ENCODE assay signal across 10 cellular contexts in the genomic region with DNA sequence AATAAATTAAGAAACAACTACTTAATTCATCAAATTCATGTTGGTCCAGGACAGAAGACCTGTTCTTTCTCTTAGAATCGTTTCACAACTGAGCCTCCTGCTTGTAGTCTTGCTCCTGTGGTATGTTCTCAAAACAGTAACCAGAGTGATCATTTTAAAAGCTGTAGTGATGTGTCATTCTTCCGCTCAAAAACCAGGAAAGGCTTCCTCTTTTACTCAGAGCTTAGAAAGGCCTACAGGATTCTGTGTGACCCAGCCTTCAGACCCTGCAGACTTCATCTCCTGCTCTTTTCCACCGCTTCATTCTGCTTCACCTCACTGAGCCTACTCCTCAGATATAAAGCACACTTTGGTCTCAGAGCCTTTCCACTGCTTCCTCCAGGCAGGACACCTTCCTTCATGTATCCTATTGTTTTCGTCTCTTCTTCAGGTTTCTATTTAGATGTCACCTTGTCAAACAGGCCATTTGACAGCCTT. TPM values are rescaled to one million over a fixed set of nuclear protein-coding genes. Genes with fewer than 3 reads are reported as not detected.
A peak's percentile ranks its signal among the peaks of the same experiment; 100 is the strongest.
DNase-seq lines count a peak whose midpoint lies in the region; ATAC-seq and TF ChIP-seq lines count a peak whose summit lies in the region.
"Had no signal": no experiment of that assay in that cellular context is flagged by ENCODE, and none has a peak within 500 bp of the region (broad histone marks: within the 10 kb centered on the region; RNA-seq: fewer than 3 reads in every experiment).

No MANE protein-coding gene starts in this region.

- no peak overlapping the region for H3K4me3 Mint-ChIP-seq in MCF 10A (ENCODE audit: unreplicated experiment)
- H3K4me3 Mint-ChIP-seq in T-helper 1 cell treated with Interleukin-12 subunit alpha and Interleukin-12 subunit beta and Interleukin-4 antibody, amounts not matched to agents 30 μg/mL and 1 μg/mL, for 36 hours = peak overlapping the region; percentile 68
- H3K4me3 Mint-ChIP-seq in progenitor cell of endocrine pancreas (ENCODE audit: low read depth) = no peak overlapping the region

- H3K4me3 ChIP-seq in breast epithelium (no peak overlapping the region), gastroesophageal sphincter (no peak overlapping the region), transverse colon (no peak overlapping the region)
- H3K4me3 ChIP-seq: lower lobe of right lung had no signal

- H3K9me3 Mint-ChIP-seq in MCF 10A (ENCODE audit: unreplicated experiment) = no peaks in the 10 kb centered on the region
- peaks cover 11% of the 10 kb centered on the region for H3K9me3 Mint-ChIP-seq in T-helper 1 cell treated with Interleukin-12 subunit alpha and Interleukin-12 subunit beta and Interleukin-4 antibody, amounts not matched to agents 30 μg/mL and 1 μg/mL, for 36 hours
- peaks cover 8% of the 10 kb centered on the region for H3K9me3 Mint-ChIP-seq in progenitor cell of endocrine pancreas (ENCODE audit: low read depth)

- TF ChIP-seq CTCF in breast epithelium (IDR thresholded peaks at IDR 0.05) (no peak), MCF 10A (IDR thresholded peaks at IDR 0.05; ENCODE audit: unreplicated experiment) (no peak), gastroesophageal sphincter (IDR thresholded peaks at IDR 0.05) (no peak), transverse colon (IDR thresholded peaks at IDR 0.05) (no peak), progenitor cell of endocrine pancreas (IDR thresholded peaks at IDR 0.05; ENCODE audit: unreplicated experiment) (no peak)

- CTCF ChIA-PET in MCF 10A (lab: Yijun Ruan, JAX) = interaction anchor here (0.6 kb wide), 1 partner anchor 85 kb away, joined by 3 read pairs; no protein-coding TSS in a partner anchor

- no peaks in the 10 kb centered on the region for H3K4me1 ChIP-seq in breast epithelium
- H3K4me1 ChIP-seq in gastroesophageal sphincter = peaks cover 0 to 12% (median 0%) of the 10 kb centered on the region in 3 donors
- H3K4me1 ChIP-seq in transverse colon = peaks cover 0 to 7% (median 0%) of the 10 kb centered on the region in 4 donors

- intact Hi-C loops in breast epithelium (cut with DNase I; ENCODE audit: low total_unique reads) = no loop called here
- intact Hi-C loops in MCF 10A (cut with micrococcal nuclease) = no loop called here
- intact Hi-C loops in transverse colon (cut with DNase I; ENCODE audit: low total_unique reads) = no loop called here

- no peak for DNase-seq in breast epithelium (ENCODE audit: low spot score in 2 of 2)
- no peak for DNase-seq in MCF 10A (ENCODE audit: unreplicated experiment)
- no peak for DNase-seq in transverse colon
- DNase-seq in progenitor cell of endocrine pancreas (ENCODE audit: low spot score, unreplicated experiment) = no peak
- no peak for DNase-seq in NCI-H1048 (lab: John Stamatoyannopoulos, UW)
- DNase-seq: lower lobe of right lung had no signal

- H3K9me3 ChIP-seq in breast epithelium = no peaks in the 10 kb centered on the region
- H3K9me3 ChIP-seq in gastroesophageal sphincter = peaks cover 0 to 8% (median 0%) of the 10 kb centered on the region in 3 donors
- no peaks in the 10 kb centered on the region for H3K9me3 ChIP-seq in transverse colon
- H3K9me3 ChIP-seq: lower lobe of right lung had no signal

- POLR2A ChIA-PET in MCF 10A (lab: Yijun Ruan, JAX) = interaction anchor here (0.6 to 0.7 kb wide), 3 partner anchors 10 to 38 kb away, joined by 3 to 4 read pairs (median 3); no protein-coding TSS in a partner anchor

- in situ Hi-C loops in transverse colon (cut with MboI; ENCODE audit: low pct_ligation_motif_present in 1 of 4, low pct_unique_long_range_greater_than_20kb in 1 of 4, low sequenced_read_pairs in 3 of 4) = no loop called here

- H3K27ac ChIP-seq in breast epithelium (peak overlapping the region; percentile 17 to 38), gastroesophageal sphincter (peak overlapping the region; percentile 4 to 45 (median 28)), transverse colon (peak overlapping the region in 3 of 4 donors; percentile 24 to 50 (median 47))
- H3K27ac ChIP-seq: C4-2B, lower lobe of right lung had no signal

- no peak for TF ChIP-seq POLR2A in breast epithelium (IDR thresholded peaks at IDR 0.05)
- no peak for TF ChIP-seq POLR2A in gastroesophageal sphincter (IDR thresholded peaks at IDR 0.05)
- no peak for TF ChIP-seq POLR2A in transverse colon (IDR thresholded peaks at IDR 0.05)

- no peaks in the 10 kb centered on the region for H3K27me3 ChIP-seq in breast epithelium
- H3K27me3 ChIP-seq in gastroesophageal sphincter = no peaks in the 10 kb centered on the region
- no peaks in the 10 kb centered on the region for H3K27me3 ChIP-seq in transverse colon

- BruUV-seq in MCF 10A (replicated peaks; lab: Mats Ljungman, UMichigan) = no TSS peak

- peaks cover 7% of the 10 kb centered on the region for H3K36me3 Mint-ChIP-seq in MCF 10A (ENCODE audit: insufficient read depth, unreplicated experiment)
- peaks cover 74% of the 10 kb centered on the region for H3K36me3 Mint-ChIP-seq in T-helper 1 cell treated with Interleukin-12 subunit alpha and Interleukin-12 subunit beta and Interleukin-4 antibody, amounts not matched to agents 30 μg/mL and 1 μg/mL, for 36 hours (ENCODE audit: low read depth)
- H3K36me3 Mint-ChIP-seq in progenitor cell of endocrine pancreas (ENCODE audit: insufficient read depth) = peaks cover 31% of the 10 kb centered on the region

- H3K4me1 Mint-ChIP-seq in MCF 10A (ENCODE audit: insufficient read depth, unreplicated experiment) = peaks cover 27% of the 10 kb centered on the region
- peaks cover 67% of the 10 kb centered on the region for H3K4me1 Mint-ChIP-seq in T-helper 1 cell treated with Interleukin-12 subunit alpha and Interleukin-12 subunit beta and Interleukin-4 antibody, amounts not matched to agents 30 μg/mL and 1 μg/mL, for 36 hours (ENCODE audit: low read depth)
- H3K4me1 Mint-ChIP-seq in progenitor cell of endocrine pancreas (ENCODE audit: low read depth) = peaks cover 8% of the 10 kb centered on the region

- no peak for TF ChIP-seq EP300 in gastroesophageal sphincter (IDR thresholded peaks at IDR 0.05)
- TF ChIP-seq EP300 in transverse colon (IDR thresholded peaks at IDR 0.05; ENCODE audit: low read depth) = no peak

- ATAC-seq in gastroesophageal sphincter = peak; percentile 41
- ATAC-seq in GM21619 (IDR thresholded peaks at IDR 0.05; ENCODE audit: unreplicated experiment) = no peak

- H3K27me3 Mint-ChIP-seq in MCF 10A (ENCODE audit: insufficient read depth, unreplicated experiment) = no peaks in the 10 kb centered on the region
- H3K27me3 Mint-ChIP-seq in T-helper 1 cell treated with Interleukin-12 subunit alpha and Interleukin-12 subunit beta and Interleukin-4 antibody, amounts not matched to agents 30 μg/mL and 1 μg/mL, for 36 hours (ENCODE audit: low read depth) = no peaks in the 10 kb centered on the region
- H3K27me3 Mint-ChIP-seq in progenitor cell of endocrine pancreas = no peaks in the 10 kb centered on the region

- no peaks in the 10 kb centered on the region for H3K36me3 ChIP-seq in breast epithelium
- no peaks in the 10 kb centered on the region for H3K36me3 ChIP-seq in gastroesophageal sphincter
- H3K36me3 ChIP-seq in transverse colon = no peaks in the 10 kb centered on the region
- H3K36me3 ChIP-seq: lower lobe of right lung had no signal

- WGBS in gastroesophageal sphincter (ENCODE audit: low coverage in 1 of 2), 2 donors = 54 to 60% methylated on average over 4 of the region's 4 CpGs
- WGBS in transverse colon (ENCODE audit: low coverage in 1 of 2), 2 donors = 67 to 70% methylated on average over 3 to 4 of the region's 4 CpGs

- H3K27ac Mint-ChIP-seq in MCF 10A (ENCODE audit: low read depth, unreplicated experiment) (no peak overlapping the region), progenitor cell of endocrine pancreas (no peak overlapping the region)
- H3K27ac Mint-ChIP-seq in T-helper 1 cell treated with Interleukin-12 subunit alpha and Interleukin-12 subunit beta and Interleukin-4 antibody, amounts not matched to agents 30 μg/mL and 1 μg/mL, for 36 hours = peak overlapping the region; percentile 87

RNA-seq across cellular contexts. Expression of gene ST6GAL1, which starts 22.7 kb away (rescaled TPM):
- 10 to 100 TPM; 28.5 to 79.6 (median 42.3) TPM for total RNA-seq in breast epithelium
- 11.5 and 18.8 TPM in 2 replicates for total RNA-seq in MCF 10A (2022)
- 10 to 100 TPM; 18.0 to 32.2 (median 20.9) TPM for total RNA-seq in gastroesophageal sphincter
- 10 to 100 TPM; 22.4 to 50.5 (median 31.2) TPM for total RNA-seq in transverse colon
- total RNA-seq in progenitor cell of endocrine pancreas = 74.0 and 80.7 TPM in 2 replicates
